In the genomic region with DNA sequence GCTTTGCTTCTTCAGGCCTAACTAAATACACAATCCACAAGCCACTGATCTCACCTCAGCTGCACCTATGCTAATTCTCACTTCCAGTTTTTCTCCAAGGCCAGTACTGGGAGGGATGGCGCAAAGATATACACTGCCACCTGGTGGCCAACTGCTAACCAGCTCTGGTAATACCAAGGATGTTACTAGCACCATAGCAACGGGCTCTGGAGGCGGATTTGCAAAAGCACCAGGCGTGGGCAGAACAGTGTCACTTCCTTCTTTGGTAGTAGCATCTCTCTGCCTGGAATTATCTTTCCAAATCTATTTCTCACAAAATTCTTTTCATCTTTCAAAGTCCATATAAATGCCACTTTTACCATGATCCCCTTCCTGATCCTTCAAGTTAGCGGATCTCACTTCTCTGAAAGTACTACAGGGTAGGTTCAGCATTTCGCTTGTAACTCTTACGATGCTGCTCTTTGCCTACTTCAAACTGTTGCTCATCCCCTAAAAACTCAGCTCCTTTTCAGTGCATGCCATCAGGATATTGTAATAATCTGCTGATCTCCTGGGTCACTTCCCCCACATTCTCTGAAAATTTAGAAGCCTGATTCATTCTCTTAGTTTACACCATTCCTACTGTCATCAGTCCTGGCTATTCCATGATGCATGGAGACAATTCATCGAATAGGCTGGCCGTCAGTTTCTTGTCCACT, we compare ENCODE assay signal across 8 cellular contexts. TPM values are rescaled to one million over a fixed set of nuclear protein-coding genes. Genes with fewer than 3 reads are reported as not detected.
DNase-seq lines count a peak whose midpoint lies in the region; ATAC-seq and TF ChIP-seq lines count a peak whose summit lies in the region.

No MANE protein-coding gene starts in this region.

- H3K4me3 Mint-ChIP-seq in activated B cell treated with CpG ODN at 0.5 μM for 24 hours: no peak overlapping the region

- no peaks in the 10 kb centered on the region for H3K9me3 Mint-ChIP-seq in activated B cell treated with CpG ODN at 0.5 μM for 24 hours

- CTCF ChIA-PET in activated B cell treated with CpG ODN at 0.5 μM for 24 hours (lab: Charles Lee): interaction anchor here (0.9 to 6.1 kb wide), 7 partner anchors 25 to 136 kb away, joined by 3 to 98 read pairs (median 5); no protein-coding TSS in a partner anchor

- TF ChIP-seq CTCF in activated B cell treated with CpG ODN at 0.5 μM for 24 hours (IDR thresholded peaks at IDR 0.05): peak; percentile 53

- H3K36me3 Mint-ChIP-seq in activated B cell treated with CpG ODN at 0.5 μM for 24 hours (ENCODE audit: low read depth): no peaks in the 10 kb centered on the region

- peaks cover 3% of the 10 kb centered on the region for H3K4me1 Mint-ChIP-seq in activated B cell treated with CpG ODN at 0.5 μM for 24 hours

- POLR2A ChIA-PET in activated B cell treated with CpG ODN at 0.5 μM for 24 hours (lab: Charles Lee): interaction anchor here (0.6 to 6.6 kb wide), 7 partner anchors 11 to 61 kb away, joined by 3 to 77 read pairs (median 6); partner anchors contain the start of gene SLC2A3

- DNase-seq in AML-193 (lab: John Stamatoyannopoulos, UW) (peak; percentile 78 to 83), NCI-H2171 treated with DMSO at 0.1 percent for 48 hours (lab: John Stamatoyannopoulos, UW) (peak; percentile 99), activated B cell treated with CpG ODN at 0.5 μM for 24 hours (peak; percentile 50), left lobe of liver (ENCODE audit: low spot score) (peak; percentile 74)
- DNase-seq in central memory CD4-positive, alpha-beta T cell: peak; percentile 83
- DNase-seq in stimulated activated CD4-positive, alpha-beta T cell treated with anti-CD3 and anti-CD28 coated beads, Interleukin-2, amount 100 ng/mL, for 48 hours: peak; percentile 66 to 74

- intact Hi-C loops in activated B cell treated with CpG ODN at 0.5 μM for 24 hours (cut with micrococcal nuclease): loop anchor here (1.0 to 2.0 kb wide), 8 partner anchors 18 to 248 kb away; no protein-coding TSS in a partner anchor

- H3K27me3 Mint-ChIP-seq in activated B cell treated with CpG ODN at 0.5 μM for 24 hours: no peaks in the 10 kb centered on the region

- ATAC-seq in GM18907 (IDR thresholded peaks at IDR 0.05; ENCODE audit: unreplicated experiment): peak; percentile 98
- ATAC-seq in HG03108 (IDR thresholded peaks at IDR 0.05; ENCODE audit: unreplicated experiment): peak; percentile 97
- peak; percentile 99 for ATAC-seq in activated B cell treated with CpG ODN at 0.5 μM for 24 hours (ENCODE audit: low read depth)
- ATAC-seq in left lobe of liver: peak; percentile 100

- H3K27ac Mint-ChIP-seq in activated B cell treated with CpG ODN at 0.5 μM for 24 hours: no peak overlapping the region

RNA-seq across cellular contexts. Expression of gene FOXJ2, which starts 37.1 kb away (rescaled TPM):
- 12.5 and 13.6 TPM in 2 replicates for total RNA-seq in activated B cell treated with CpG ODN at 0.5 μM for 24 hours
- 5.2 TPM for total RNA-seq in left lobe of liver

RNA-seq across cellular contexts. Expression of gene SLC2A3, which starts 59.4 kb away (rescaled TPM):
- total RNA-seq in activated B cell treated with CpG ODN at 0.5 μM for 24 hours (87.9 and 88.9 TPM in 2 replicates), left lobe of liver (9.4 TPM)

Comparison
In these comparisons a context has a peak if more than half of its experiments do, and no peak if none do; other contexts are left out.
1. Peak in every context shown above with its lines: DNase-seq and ATAC-seq.